Comparison of ENCODE assay signal across 8 cellular contexts in the genomic region with DNA sequence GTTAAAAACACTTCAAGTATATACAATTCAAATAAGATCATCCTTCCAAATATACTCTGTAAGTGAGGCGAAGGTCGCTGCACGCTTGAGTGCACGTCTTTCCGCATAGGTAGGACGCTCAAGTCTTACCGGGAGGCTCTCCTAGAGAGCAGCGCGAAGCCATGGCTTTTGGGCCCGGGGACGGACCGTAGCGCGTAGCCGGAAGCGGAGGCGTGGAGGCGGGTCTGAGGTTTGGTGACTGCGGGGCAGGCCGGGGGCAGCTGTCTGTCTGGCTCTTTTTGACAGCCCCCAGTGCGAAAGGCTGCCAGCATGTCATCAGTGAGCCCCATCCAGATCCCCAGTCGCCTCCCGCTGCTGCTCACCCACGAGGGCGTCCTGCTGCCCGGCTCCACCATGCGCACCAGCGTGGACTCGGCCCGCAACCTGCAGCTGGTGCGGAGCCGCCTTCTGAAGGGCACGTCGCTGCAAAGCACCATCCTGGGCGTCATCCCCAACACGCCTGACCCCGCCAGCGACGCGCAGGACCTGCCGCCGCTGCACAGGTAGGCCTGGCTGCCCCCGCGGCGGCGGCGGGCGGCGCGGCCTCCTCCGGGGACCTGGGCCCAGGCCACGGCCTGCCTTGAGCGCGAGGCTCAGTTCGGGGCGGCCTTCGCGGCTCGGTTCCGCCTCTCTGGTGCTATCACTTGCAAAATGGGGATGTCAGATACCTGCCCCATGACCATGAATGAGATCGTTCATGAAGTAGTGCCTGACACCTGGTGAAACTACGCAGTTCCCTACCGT. TPM values are rescaled to one million over a fixed set of nuclear protein-coding genes. Genes with fewer than 3 reads are reported as not detected.
DNase-seq lines count a peak whose midpoint lies in the region; TF ChIP-seq lines count a peak whose summit lies in the region.

Gene LONP2, plus strand, starts transcription at position 221 of the 783 bp plus-strand sequence. Its CDS starts 89 bp downstream, at position 310.

- H3K27ac ChIP-seq in SK-N-SH (ENCODE audit: low read depth in 2 of 2, low read length in 1 of 2) = peak within 1 kb of the TSS; percentile 70 to 72

- H3F3A ChIP-seq in SK-N-SH (replicated peaks; ENCODE audit: insufficient read depth) = no peaks in the 10 kb centered on the region

- TF ChIP-seq RAD21 in SK-N-SH (IDR thresholded peaks at IDR 0.05; ENCODE audit: low read length) = no peak

- CTCF ChIA-PET in HEK293T (lab: Yijun Ruan, JAX) (no interaction called here), SK-N-SH (lab: Yijun Ruan, JAX) (interaction anchor here (0.6 to 1.2 kb wide), 3 partner anchors 10 to 385 kb away, joined by 3 read pairs; no protein-coding TSS in a partner anchor)

- no peaks in the 10 kb centered on the region for H3K27me3 ChIP-seq in SK-N-SH (ENCODE audit: insufficient read depth)

- WGBS in SK-N-SH (ENCODE audit: low lambda C conversion rate) = under 1% methylated on average over 30 of the region's 63 CpGs

- H3K79me2 ChIP-seq in SK-N-SH (ENCODE audit: insufficient read depth) = peaks cover 52% of the 10 kb centered on the region

- H3K4me3 ChIP-seq in SK-N-SH (ENCODE audit: low read depth in 2 of 2, low read length in 1 of 2) = peak within 1 kb of the TSS; percentile 75 to 91

- H3K4me2 ChIP-seq in SK-N-SH = peak within 1 kb of the TSS; percentile 87

- H3K36me3 ChIP-seq in SK-N-SH (replicated peaks in 1 of 2; ENCODE audit: control insufficient read depth in 1 of 2, insufficient read depth in 2 of 2, low read length in 1 of 2) = no peaks in the 10 kb centered on the region

- no peak for TF ChIP-seq CTCF in SK-N-SH (IDR thresholded peaks at IDR 0.05)

- H4K20me1 ChIP-seq in SK-N-SH (ENCODE audit: insufficient read depth) = peaks cover 15% of the 10 kb centered on the region; the same call in 1 of the 2 replicates

- peak within 1 kb of the TSS; percentile 99 for H2AFZ ChIP-seq in SK-N-SH (ENCODE audit: low read depth)

- no peaks in the 10 kb centered on the region for H3K9me3 ChIP-seq in SK-N-SH

- peaks cover 6 to 10% of the 10 kb centered on the region in 2 experiments; a peak in 3 of 4 replicates for H3K4me1 ChIP-seq in SK-N-SH (ENCODE audit: control insufficient read depth in 1 of 2, insufficient read depth in 2 of 2, low read depth in 1 of 2, low read length in 1 of 2)

- DNase-seq in GM04504 (ENCODE audit: low read depth) = peak; percentile 69
- peak; percentile 81 for DNase-seq in HEK293T (ENCODE audit: extremely low spot score)
- DNase-seq in MV-4-11 (lab: John Stamatoyannopoulos, UW) = peak; percentile 81
- peak; percentile 91 for DNase-seq in SK-N-SH
- DNase-seq in activated naive CD4-positive, alpha-beta T cell treated with anti-CD3 and anti-CD28 coated beads, Interleukin-2, amount 50 U/mL, for 16 hours = peak; percentile 93
- peak; percentile 89 for DNase-seq in globus pallidus (ENCODE audit: low spot score)
- peak in 55 of 56 donors; percentile 28 to 95 (median 86) for DNase-seq in nucleus accumbens (lab: John Stamatoyannopoulos, UW)
- peak; percentile 96 for DNase-seq in superior temporal gyrus (ENCODE audit: extremely low spot score)

- TF ChIP-seq EP300 in SK-N-SH (IDR thresholded peaks at IDR 0.05; ENCODE audit: borderline replicate concordance in 1 of 2, low read depth in 1 of 2, low read length in 1 of 2) = no peak

- POLR2A ChIA-PET in HEK293T (lab: Yijun Ruan, JAX) = interaction anchor here (1.4 kb wide), 1 partner anchor 141 kb away, joined by 5 read pairs; the partner anchor contains the start of gene SIAH1
- POLR2A ChIA-PET in SK-N-SH (lab: Yijun Ruan, JAX) = interaction anchor here (0.6 to 0.8 kb wide), 2 partner anchors 142 to 379 kb away, joined by 3 read pairs; no protein-coding TSS in a partner anchor

- H3K9me2 ChIP-seq in SK-N-SH = no peaks in the 10 kb centered on the region

- H3K9ac ChIP-seq in SK-N-SH = peak within 1 kb of the TSS; percentile 85

TF ChIP-seq in HEK293T, 16 proteins besides CTCF, POLR2A, EP300 and RAD21:
- TF ChIP-seq, protein P1, sequence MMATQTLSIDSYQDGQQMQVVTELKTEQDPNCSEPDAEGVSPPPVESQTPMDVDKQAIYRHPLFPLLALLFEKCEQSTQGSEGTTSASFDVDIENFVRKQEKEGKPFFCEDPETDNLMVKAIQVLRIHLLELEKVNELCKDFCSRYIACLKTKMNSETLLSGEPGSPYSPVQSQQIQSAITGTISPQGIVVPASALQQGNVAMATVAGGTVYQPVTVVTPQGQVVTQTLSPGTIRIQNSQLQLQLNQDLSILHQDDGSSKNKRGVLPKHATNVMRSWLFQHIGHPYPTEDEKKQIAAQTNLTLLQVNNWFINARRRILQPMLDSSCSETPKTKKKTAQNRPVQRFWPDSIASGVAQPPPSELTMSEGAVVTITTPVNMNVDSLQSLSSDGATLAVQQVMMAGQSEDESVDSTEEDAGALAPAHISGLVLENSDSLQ (IDR thresholded peaks at IDR 0.05) = peak; percentile 70
- TF ChIP-seq L3MBTL2 (conservative IDR thresholded peaks at IDR 0.05) = peak; percentile 44; the same call in 1 of the 2 replicates
- TF ChIP-seq ELF4 (IDR thresholded peaks at IDR 0.05) = peak; percentile 48; the same call in 1 of the 2 replicates
- TF ChIP-seq FOXK2 (IDR thresholded peaks at IDR 0.05) = no peak
- no peak for TF ChIP-seq ZNF384 (IDR thresholded peaks at IDR 0.05)
- TF ChIP-seq NFRKB (IDR thresholded peaks at IDR 0.05) = no peak
- TF ChIP-seq SUZ12 (IDR thresholded peaks at IDR 0.05) = no peak
- TF ChIP-seq FOXM1 (IDR thresholded peaks at IDR 0.05; ENCODE audit: borderline replicate concordance) = no peak
- TF ChIP-seq CTBP1 (IDR thresholded peaks at IDR 0.05; ENCODE audit: borderline replicate concordance) = no peak
- TF ChIP-seq FOXA1 (IDR thresholded peaks at IDR 0.05) = no peak
- no peak for TF ChIP-seq BHLHE40 (IDR thresholded peaks at IDR 0.05; ENCODE audit: borderline replicate concordance)
- no peak for TF ChIP-seq ARNT (IDR thresholded peaks at IDR 0.05)
- no peak for TF ChIP-seq SP1 (IDR thresholded peaks at IDR 0.05)
- no peak for TF ChIP-seq LEF1 (IDR thresholded peaks at IDR 0.05; ENCODE audit: borderline replicate concordance)

TF ChIP-seq in SK-N-SH, 30 proteins besides CTCF, POLR2A, EP300 and RAD21 (continues in another document):
- TF ChIP-seq YY1 (IDR thresholded peaks at IDR 0.05; ENCODE audit: low read depth) (peak; percentile 58; the same call in 1 of the 2 replicates), RXRA (IDR thresholded peaks at IDR 0.05; ENCODE audit: borderline replicate concordance, low read depth) (no peak), FOXJ3 (CRISPR knock-in tag; IDR thresholded peaks at IDR 0.05) (no peak), GABPA (IDR thresholded peaks at IDR 0.05; ENCODE audit: low read depth) (peak; percentile 85), MAX (IDR thresholded peaks at IDR 0.05; ENCODE audit: low read depth) (peak; percentile 89), NFIC (IDR thresholded peaks at IDR 0.05; ENCODE audit: borderline replicate concordance) (no peak), POLR2AphosphoS5 (IDR thresholded peaks at IDR 0.05; ENCODE audit: low read depth, low read length) (peak; percentile 63; the same call in 1 of the 2 replicates), GATA2 (CRISPR knock-in tag; IDR thresholded peaks at IDR 0.05) (no peak), MXI1 (IDR thresholded peaks at IDR 0.05; ENCODE audit: low read depth, low read length) (peak; percentile 93), FOSL2 (IDR thresholded peaks at IDR 0.05; ENCODE audit: borderline replicate concordance, low read depth) (no peak), RFX5 (IDR thresholded peaks at IDR 0.05; ENCODE audit: low read length) (no peak), EZH2phosphoT487 (IDR thresholded peaks at IDR 0.05; ENCODE audit: borderline replicate concordance, low read depth) (no peak), FOXM1 (IDR thresholded peaks at IDR 0.05; ENCODE audit: low read depth) (no peak), SIN3A (IDR thresholded peaks at IDR 0.05; ENCODE audit: borderline replicate concordance, low read depth, low read length) (peak; percentile 97), NRF1 (IDR thresholded peaks at IDR 0.05; ENCODE audit: low read depth, low read length) (no peak)
- TF ChIP-seq, protein P2, sequence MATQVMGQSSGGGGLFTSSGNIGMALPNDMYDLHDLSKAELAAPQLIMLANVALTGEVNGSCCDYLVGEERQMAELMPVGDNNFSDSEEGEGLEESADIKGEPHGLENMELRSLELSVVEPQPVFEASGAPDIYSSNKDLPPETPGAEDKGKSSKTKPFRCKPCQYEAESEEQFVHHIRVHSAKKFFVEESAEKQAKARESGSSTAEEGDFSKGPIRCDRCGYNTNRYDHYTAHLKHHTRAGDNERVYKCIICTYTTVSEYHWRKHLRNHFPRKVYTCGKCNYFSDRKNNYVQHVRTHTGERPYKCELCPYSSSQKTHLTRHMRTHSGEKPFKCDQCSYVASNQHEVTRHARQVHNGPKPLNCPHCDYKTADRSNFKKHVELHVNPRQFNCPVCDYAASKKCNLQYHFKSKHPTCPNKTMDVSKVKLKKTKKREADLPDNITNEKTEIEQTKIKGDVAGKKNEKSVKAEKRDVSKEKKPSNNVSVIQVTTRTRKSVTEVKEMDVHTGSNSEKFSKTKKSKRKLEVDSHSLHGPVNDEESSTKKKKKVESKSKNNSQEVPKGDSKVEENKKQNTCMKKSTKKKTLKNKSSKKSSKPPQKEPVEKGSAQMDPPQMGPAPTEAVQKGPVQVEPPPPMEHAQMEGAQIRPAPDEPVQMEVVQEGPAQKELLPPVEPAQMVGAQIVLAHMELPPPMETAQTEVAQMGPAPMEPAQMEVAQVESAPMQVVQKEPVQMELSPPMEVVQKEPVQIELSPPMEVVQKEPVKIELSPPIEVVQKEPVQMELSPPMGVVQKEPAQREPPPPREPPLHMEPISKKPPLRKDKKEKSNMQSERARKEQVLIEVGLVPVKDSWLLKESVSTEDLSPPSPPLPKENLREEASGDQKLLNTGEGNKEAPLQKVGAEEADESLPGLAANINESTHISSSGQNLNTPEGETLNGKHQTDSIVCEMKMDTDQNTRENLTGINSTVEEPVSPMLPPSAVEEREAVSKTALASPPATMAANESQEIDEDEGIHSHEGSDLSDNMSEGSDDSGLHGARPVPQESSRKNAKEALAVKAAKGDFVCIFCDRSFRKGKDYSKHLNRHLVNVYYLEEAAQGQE (IDR thresholded peaks at IDR 0.05; ENCODE audit: low read depth, low read length) = no peak

RNA-seq across cellular contexts. Expression of gene LONP2, which starts in this region (rescaled TPM):
- 22.4 and 34.8 TPM in 2 replicates for polyA plus RNA-seq in SK-N-SH (2012; rRNA removed)
- 16.7 and 20.3 TPM in 2 replicates for polyA plus RNA-seq in SK-N-SH (2012; cell fraction: cytosol; rRNA removed)
- 55.9 and 88.0 TPM in 2 replicates for polyA plus RNA-seq in SK-N-SH (2012; cell fraction: nucleus; rRNA removed)

Comparison
In these comparisons a context has a peak if more than half of its experiments do, and no peak if none do; other contexts are left out.
1. Peak in every context shown above with its lines: DNase-seq, H3K4me3 ChIP-seq and H3K27ac ChIP-seq.